Comparison of ENCODE assay signal across 1 cellular context in the genomic region with DNA sequence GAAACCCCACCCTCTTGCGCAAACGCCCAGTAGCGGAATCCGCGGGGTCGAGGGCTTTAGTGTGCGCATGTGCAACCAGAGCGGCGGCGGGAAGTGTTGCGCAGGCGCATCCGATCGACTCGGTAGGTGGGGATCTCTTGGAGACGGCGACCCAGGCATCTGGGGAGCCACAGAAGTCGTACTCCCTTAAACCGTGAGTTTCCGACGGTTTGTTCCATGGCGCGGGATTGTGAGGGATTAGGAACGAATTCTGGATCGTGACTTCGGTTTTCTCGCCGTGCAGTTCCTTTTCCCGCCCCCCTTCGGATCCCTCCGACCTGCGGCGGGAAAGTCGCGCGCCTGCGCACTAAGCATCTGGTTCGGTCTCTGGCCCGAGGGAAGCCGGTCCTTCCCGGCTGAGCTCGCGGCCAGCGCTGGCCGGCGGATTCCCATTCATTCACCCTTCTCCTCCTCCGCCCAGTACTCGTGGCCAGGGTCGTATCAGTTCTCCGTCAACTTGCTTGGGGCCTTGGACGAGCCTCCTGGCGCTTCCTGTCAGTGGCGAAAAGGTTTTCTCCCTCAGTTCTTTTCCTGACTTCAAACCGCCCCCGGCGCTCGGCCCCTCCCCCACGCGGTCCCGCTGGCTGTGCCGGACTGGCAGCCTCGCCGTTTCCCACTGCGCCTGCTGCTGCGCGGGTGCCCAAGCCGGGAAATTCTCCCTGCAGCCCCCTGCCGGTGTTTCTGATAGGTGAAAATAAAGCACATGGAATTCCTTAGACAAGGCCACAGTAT.
TF ChIP-seq lines count a peak whose summit lies in the region.

A gene (plus strand): TSS at position 96 of the 771 bp plus-strand sequence. CDS start 866 bp downstream, outside the sequence.

TF ChIP-seq in K562, 482 proteins besides CTCF, POLR2A, EP300 and RAD21 (continued from another document):
- TF ChIP-seq, protein P1, sequence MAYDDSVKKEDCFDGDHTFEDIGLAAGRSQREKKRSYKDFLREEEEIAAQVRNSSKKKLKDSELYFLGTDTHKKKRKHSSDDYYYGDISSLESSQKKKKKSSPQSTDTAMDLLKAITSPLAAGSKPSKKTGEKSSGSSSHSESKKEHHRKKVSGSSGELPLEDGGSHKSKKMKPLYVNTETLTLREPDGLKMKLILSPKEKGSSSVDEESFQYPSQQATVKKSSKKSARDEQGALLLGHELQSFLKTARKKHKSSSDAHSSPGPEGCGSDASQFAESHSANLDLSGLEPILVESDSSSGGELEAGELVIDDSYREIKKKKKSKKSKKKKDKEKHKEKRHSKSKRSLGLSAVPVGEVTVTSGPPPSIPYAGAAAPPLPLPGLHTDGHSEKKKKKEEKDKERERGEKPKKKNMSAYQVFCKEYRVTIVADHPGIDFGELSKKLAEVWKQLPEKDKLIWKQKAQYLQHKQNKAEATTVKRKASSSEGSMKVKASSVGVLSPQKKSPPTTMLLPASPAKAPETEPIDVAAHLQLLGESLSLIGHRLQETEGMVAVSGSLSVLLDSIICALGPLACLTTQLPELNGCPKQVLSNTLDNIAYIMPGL (CRISPR knock-in tag; IDR thresholded peaks at IDR 0.05), result no peak
- TF ChIP-seq ESRRA (IDR thresholded peaks at IDR 0.05; ENCODE audit: borderline replicate concordance, low read depth), result 0 out of 2 replicates have a peak, but pooled peaks have one; percentile 22
- TF ChIP-seq, protein P2, sequence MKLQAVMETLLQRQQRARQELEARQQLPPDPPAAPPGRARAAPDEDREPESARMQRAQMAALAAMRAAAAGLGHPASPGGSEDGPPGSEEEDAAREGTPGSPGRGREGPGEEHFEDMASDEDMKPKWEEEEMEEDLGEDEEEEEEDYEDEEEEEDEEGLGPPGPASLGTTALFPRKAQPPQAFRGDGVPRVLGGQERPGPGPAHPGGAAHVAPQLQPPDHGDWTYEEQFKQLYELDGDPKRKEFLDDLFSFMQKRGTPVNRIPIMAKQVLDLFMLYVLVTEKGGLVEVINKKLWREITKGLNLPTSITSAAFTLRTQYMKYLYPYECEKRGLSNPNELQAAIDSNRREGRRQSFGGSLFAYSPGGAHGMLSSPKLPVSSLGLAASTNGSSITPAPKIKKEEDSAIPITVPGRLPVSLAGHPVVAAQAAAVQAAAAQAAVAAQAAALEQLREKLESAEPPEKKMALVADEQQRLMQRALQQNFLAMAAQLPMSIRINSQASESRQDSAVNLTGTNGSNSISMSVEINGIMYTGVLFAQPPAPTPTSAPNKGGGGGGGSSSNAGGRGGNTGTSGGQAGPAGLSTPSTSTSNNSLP (IDR thresholded peaks at IDR 0.05; ENCODE audit: borderline replicate concordance, low read depth, low read length), result peak; percentile 16; the same call in 1 of the 2 replicates
- no peak for TF ChIP-seq ILK (tag; IDR thresholded peaks at IDR 0.05; ENCODE audit: borderline replicate concordance, low read depth)
- TF ChIP-seq, protein P3, sequence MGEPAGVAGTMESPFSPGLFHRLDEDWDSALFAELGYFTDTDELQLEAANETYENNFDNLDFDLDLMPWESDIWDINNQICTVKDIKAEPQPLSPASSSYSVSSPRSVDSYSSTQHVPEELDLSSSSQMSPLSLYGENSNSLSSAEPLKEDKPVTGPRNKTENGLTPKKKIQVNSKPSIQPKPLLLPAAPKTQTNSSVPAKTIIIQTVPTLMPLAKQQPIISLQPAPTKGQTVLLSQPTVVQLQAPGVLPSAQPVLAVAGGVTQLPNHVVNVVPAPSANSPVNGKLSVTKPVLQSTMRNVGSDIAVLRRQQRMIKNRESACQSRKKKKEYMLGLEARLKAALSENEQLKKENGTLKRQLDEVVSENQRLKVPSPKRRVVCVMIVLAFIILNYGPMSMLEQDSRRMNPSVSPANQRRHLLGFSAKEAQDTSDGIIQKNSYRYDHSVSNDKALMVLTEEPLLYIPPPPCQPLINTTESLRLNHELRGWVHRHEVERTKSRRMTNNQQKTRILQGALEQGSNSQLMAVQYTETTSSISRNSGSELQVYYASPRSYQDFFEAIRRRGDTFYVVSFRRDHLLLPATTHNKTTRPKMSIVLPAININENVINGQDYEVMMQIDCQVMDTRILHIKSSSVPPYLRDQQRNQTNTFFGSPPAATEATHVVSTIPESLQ (CRISPR knock-in tag; IDR thresholded peaks at IDR 0.05), result peak; percentile 67; the same call in 1 of the 2 replicates
- TF ChIP-seq ZKSCAN8 (CRISPR knock-in tag; IDR thresholded peaks at IDR 0.05), result no peak
- 0 out of 2 replicates have a peak, but pooled peaks have one; percentile 2 for TF ChIP-seq MAFK (IDR thresholded peaks at IDR 0.05; ENCODE audit: low read length)
- TF ChIP-seq DACH1 (IDR thresholded peaks at IDR 0.05; ENCODE audit: partially characterized antibody), result no peak
- no peak for TF ChIP-seq RNF2 (IDR thresholded peaks at IDR 0.05)
- TF ChIP-seq MECOM (CRISPR knock-in tag; IDR thresholded peaks at IDR 0.05), result no peak
- TF ChIP-seq, protein P4, sequence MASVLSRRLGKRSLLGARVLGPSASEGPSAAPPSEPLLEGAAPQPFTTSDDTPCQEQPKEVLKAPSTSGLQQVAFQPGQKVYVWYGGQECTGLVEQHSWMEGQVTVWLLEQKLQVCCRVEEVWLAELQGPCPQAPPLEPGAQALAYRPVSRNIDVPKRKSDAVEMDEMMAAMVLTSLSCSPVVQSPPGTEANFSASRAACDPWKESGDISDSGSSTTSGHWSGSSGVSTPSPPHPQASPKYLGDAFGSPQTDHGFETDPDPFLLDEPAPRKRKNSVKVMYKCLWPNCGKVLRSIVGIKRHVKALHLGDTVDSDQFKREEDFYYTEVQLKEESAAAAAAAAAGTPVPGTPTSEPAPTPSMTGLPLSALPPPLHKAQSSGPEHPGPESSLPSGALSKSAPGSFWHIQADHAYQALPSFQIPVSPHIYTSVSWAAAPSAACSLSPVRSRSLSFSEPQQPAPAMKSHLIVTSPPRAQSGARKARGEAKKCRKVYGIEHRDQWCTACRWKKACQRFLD (CRISPR knock-in tag; IDR thresholded peaks at IDR 0.05), result 0 out of 2 replicates have a peak, but pooled peaks have one; percentile 28
- peak; percentile 25; the same call in 1 of the 2 replicates for TF ChIP-seq SIN3B (IDR thresholded peaks at IDR 0.05; ENCODE audit: low read depth)
- peak in 1 of 2 experiments; percentile 95; a peak in 3 of 4 replicates for TF ChIP-seq TRIM24 (IDR thresholded peaks at IDR 0.05)
- TF ChIP-seq ZNF232 (CRISPR knock-in tag; IDR thresholded peaks at IDR 0.05), result 0 out of 2 replicates have a peak, but pooled peaks have one; percentile 18
- no peak for TF ChIP-seq KLF10 (CRISPR knock-in tag; IDR thresholded peaks at IDR 0.05)
- 0 out of 2 replicates have a peak, but pooled peaks have one; percentile 27 for TF ChIP-seq MBD2 (IDR thresholded peaks at IDR 0.05; ENCODE audit: borderline replicate concordance, low read depth)
- peak; percentile 98 for TF ChIP-seq MEIS2 (IDR thresholded peaks at IDR 0.05; ENCODE audit: partially characterized antibody)
- peak in 1 of 2 experiments; percentile 96; a peak in 2 of 4 replicates for TF ChIP-seq HDAC1 (IDR thresholded peaks at IDR 0.05)
- TF ChIP-seq, protein P5, sequence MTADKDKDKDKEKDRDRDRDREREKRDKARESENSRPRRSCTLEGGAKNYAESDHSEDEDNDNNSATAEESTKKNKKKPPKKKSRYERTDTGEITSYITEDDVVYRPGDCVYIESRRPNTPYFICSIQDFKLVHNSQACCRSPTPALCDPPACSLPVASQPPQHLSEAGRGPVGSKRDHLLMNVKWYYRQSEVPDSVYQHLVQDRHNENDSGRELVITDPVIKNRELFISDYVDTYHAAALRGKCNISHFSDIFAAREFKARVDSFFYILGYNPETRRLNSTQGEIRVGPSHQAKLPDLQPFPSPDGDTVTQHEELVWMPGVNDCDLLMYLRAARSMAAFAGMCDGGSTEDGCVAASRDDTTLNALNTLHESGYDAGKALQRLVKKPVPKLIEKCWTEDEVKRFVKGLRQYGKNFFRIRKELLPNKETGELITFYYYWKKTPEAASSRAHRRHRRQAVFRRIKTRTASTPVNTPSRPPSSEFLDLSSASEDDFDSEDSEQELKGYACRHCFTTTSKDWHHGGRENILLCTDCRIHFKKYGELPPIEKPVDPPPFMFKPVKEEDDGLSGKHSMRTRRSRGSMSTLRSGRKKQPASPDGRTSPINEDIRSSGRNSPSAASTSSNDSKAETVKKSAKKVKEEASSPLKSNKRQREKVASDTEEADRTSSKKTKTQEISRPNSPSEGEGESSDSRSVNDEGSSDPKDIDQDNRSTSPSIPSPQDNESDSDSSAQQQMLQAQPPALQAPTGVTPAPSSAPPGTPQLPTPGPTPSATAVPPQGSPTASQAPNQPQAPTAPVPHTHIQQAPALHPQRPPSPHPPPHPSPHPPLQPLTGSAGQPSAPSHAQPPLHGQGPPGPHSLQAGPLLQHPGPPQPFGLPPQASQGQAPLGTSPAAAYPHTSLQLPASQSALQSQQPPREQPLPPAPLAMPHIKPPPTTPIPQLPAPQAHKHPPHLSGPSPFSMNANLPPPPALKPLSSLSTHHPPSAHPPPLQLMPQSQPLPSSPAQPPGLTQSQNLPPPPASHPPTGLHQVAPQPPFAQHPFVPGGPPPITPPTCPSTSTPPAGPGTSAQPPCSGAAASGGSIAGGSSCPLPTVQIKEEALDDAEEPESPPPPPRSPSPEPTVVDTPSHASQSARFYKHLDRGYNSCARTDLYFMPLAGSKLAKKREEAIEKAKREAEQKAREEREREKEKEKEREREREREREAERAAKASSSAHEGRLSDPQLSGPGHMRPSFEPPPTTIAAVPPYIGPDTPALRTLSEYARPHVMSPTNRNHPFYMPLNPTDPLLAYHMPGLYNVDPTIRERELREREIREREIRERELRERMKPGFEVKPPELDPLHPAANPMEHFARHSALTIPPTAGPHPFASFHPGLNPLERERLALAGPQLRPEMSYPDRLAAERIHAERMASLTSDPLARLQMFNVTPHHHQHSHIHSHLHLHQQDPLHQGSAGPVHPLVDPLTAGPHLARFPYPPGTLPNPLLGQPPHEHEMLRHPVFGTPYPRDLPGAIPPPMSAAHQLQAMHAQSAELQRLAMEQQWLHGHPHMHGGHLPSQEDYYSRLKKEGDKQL (CRISPR knock-in tag; IDR thresholded peaks at IDR 0.05; ENCODE audit: borderline replicate concordance), result no peak
- TF ChIP-seq ZNF224 (CRISPR knock-in tag; IDR thresholded peaks at IDR 0.05), result no peak
- peak in 1 of 3 experiments; percentile 49 for TF ChIP-seq YY1 (IDR thresholded peaks at IDR 0.05; ENCODE audit: borderline replicate concordance in 1 of 3, control insufficient read depth in 1 of 3, extremely low read depth in 1 of 3, insufficient read depth in 3 of 3, insufficient read length in 1 of 3, insufficient replicate concordance in 2 of 3, low read depth in 1 of 3, low read length in 2 of 3)
- TF ChIP-seq ETV5 (CRISPR knock-in tag; IDR thresholded peaks at IDR 0.05; ENCODE audit: low read depth), result peak; percentile 73
- peak; percentile 56 for TF ChIP-seq TBP (optimal IDR thresholded peaks at IDR 0.05; ENCODE audit: low read depth, low read length)
- no peak for TF ChIP-seq THRAP3 (IDR thresholded peaks at IDR 0.05; ENCODE audit: borderline replicate concordance)
- no peak for TF ChIP-seq ZNF695 (CRISPR knock-in tag; IDR thresholded peaks at IDR 0.05)
- no peak for TF ChIP-seq ZNF324 (CRISPR knock-in tag; IDR thresholded peaks at IDR 0.05)
- TF ChIP-seq, protein P6, sequence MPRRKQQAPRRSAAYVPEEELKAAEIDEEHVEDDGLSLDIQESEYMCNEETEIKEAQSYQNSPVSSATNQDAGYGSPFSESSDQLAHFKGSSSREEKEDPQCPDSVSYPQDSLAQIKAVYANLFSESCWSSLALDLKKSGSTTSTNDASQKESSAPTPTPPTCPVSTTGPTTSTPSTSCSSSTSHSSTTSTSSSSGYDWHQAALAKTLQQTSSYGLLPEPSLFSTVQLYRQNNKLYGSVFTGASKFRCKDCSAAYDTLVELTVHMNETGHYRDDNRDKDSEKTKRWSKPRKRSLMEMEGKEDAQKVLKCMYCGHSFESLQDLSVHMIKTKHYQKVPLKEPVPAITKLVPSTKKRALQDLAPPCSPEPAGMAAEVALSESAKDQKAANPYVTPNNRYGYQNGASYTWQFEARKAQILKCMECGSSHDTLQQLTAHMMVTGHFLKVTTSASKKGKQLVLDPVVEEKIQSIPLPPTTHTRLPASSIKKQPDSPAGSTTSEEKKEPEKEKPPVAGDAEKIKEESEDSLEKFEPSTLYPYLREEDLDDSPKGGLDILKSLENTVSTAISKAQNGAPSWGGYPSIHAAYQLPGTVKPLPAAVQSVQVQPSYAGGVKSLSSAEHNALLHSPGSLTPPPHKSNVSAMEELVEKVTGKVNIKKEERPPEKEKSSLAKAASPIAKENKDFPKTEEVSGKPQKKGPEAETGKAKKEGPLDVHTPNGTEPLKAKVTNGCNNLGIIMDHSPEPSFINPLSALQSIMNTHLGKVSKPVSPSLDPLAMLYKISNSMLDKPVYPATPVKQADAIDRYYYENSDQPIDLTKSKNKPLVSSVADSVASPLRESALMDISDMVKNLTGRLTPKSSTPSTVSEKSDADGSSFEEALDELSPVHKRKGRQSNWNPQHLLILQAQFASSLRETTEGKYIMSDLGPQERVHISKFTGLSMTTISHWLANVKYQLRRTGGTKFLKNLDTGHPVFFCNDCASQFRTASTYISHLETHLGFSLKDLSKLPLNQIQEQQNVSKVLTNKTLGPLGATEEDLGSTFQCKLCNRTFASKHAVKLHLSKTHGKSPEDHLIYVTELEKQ (CRISPR knock-in tag; IDR thresholded peaks at IDR 0.05), result no peak
- no peak for TF ChIP-seq ARID2 (IDR thresholded peaks at IDR 0.05)
- TF ChIP-seq POLR2B (IDR thresholded peaks at IDR 0.05; ENCODE audit: low read depth, partially characterized antibody), result peak; percentile 97
- TF ChIP-seq SP2 (IDR thresholded peaks at IDR 0.05; ENCODE audit: extremely low read depth, low read depth, low read length, poor library complexity, severe bottlenecking), result no peak
- TF ChIP-seq DIDO1 (tag; IDR thresholded peaks at IDR 0.05; ENCODE audit: low read depth), result no peak
- TF ChIP-seq ZNF12 (CRISPR knock-in tag; IDR thresholded peaks at IDR 0.05), result peak; percentile 75
- TF ChIP-seq EGR1 (conservative IDR thresholded peaks at IDR 0.05), result peak; percentile 79
